ENCODE assay signal across 8 cellular contexts in genomic region chr2:11498543-11499034, GRCh38. TPM values are rescaled to one million over a fixed set of nuclear protein-coding genes. Genes with fewer than 3 reads are reported as not detected.
DNase-seq lines count a peak whose midpoint lies in the region; ATAC-seq lines count a peak whose summit lies in the region.

No MANE protein-coding gene starts in this region.

- WGBS in right cardiac atrium = 28% methylated on average over 9 of the region's 9 CpGs

- no peak overlapping the region for H3K4me3 ChIP-seq in right cardiac atrium (ENCODE audit: low read length)

- DNase-seq in OCI-M1 (lab: John Stamatoyannopoulos, UW) (peak; percentile 72), right cardiac atrium (peak; percentile 78 to 94 (median 93)), NCI-H748 (lab: John Stamatoyannopoulos, UW; ENCODE audit: unreplicated experiment) (no peak), NCI-H2171 treated with DMSO at 0.1 percent for 48 hours (lab: John Stamatoyannopoulos, UW) (no peak)

- ATAC-seq in GM18858 (IDR thresholded peaks at IDR 0.05; ENCODE audit: unreplicated experiment) (peak; percentile 93), HG02763 (IDR thresholded peaks at IDR 0.05; ENCODE audit: unreplicated experiment) (peak; percentile 94), right cardiac atrium (peak; percentile 93 to 95), HG03097 (IDR thresholded peaks at IDR 0.05; ENCODE audit: low FRiP score, unreplicated experiment) (no peak)

- intact Hi-C loops in right cardiac atrium (cut with DNase I) = no loop called here

- H3K4me1 ChIP-seq in right cardiac atrium (ENCODE audit: control insufficient read depth, insufficient read depth, low read length) = no peaks in the 10 kb centered on the region

- H3K27ac ChIP-seq in right cardiac atrium (ENCODE audit: low read length) = peak overlapping the region; percentile 52
- H3K27ac ChIP-seq in temporal lobe (ENCODE audit: low read depth, low read length) = peak overlapping the region; percentile 95

- H3K9me3 ChIP-seq in right cardiac atrium (ENCODE audit: control insufficient read depth, low read length) = no peaks in the 10 kb centered on the region

- no peaks in the 10 kb centered on the region for H3K27me3 ChIP-seq in right cardiac atrium (ENCODE audit: control insufficient read depth, insufficient read depth)

RNA-seq across cellular contexts. Expression of gene E2F6, which starts 32.6 kb away (rescaled TPM):
- total RNA-seq in right cardiac atrium = 10 to 100 TPM; 15.7 to 19.9 (median 16.2) TPM
- polyA plus RNA-seq in right cardiac atrium = 10.9 TPM
- 8.9 TPM for total RNA-seq in temporal lobe

RNA-seq across cellular contexts. Expression of gene GREB1, which starts 35.3 kb away (rescaled TPM):
- total RNA-seq in right cardiac atrium (10 to 100 TPM in 3 of 4 donors, 1 to 10 TPM in 1; 7.3 to 17.7 (median 11.1) TPM), temporal lobe (3.0 TPM)
- 4.6 TPM for polyA plus RNA-seq in right cardiac atrium

Comparison
In these comparisons a context has a peak if more than half of its experiments do, and no peak if none do; other contexts are left out.
1. DNase-seq: peak in OCI-M1 (single experiment) and right cardiac atrium (3 of 3); none in NCI-H748 (single experiment) and NCI-H2171 treated with DMSO at 0.1 percent for 48 hours (single experiment).